Comparison of ENCODE assay signal across 11 cellular contexts in the genomic region with DNA sequence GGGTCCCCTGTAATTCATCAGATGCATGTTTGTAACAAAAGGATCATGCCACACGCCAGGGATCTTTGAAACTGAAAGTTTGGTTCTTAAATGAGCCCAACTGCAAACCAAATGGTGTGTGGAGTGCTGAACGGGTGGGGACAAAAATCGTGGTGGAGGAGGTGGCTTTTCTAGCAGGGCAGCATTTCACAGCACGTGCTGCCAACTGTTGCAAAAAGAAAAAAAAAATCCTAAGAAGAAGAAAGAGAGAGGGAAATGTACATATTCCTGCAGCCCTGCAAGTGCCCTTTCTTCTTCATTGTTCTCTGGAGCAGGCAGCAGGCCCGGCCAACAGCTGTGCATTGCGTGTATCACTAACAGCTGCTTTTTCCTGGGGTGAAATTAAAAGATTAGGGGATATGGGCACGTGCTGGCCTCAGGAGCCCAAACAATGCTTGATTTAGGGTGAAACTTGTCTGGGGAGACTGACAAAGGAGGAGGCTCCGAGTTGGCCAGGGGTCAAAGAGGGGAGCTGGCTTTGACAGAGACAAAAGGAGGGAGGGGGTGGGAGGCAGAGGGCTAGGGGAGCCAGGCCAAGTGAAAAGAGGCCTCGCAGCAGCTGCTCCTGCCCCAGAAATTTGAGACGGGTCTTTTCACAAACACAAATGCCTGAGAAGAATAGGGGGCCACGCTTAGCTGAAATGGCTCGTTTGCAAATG.
DNase-seq lines count a peak whose midpoint lies in the region; ATAC-seq and TF ChIP-seq lines count a peak whose summit lies in the region.
"Had no signal": no experiment of that assay in that cellular context is flagged by ENCODE, and none has a peak within 500 bp of the region (broad histone marks: within the 10 kb centered on the region; RNA-seq: fewer than 3 reads in every experiment).

No MANE protein-coding gene starts in this region.

- TF ChIP-seq CTCF in WERI-Rb-1 (IDR thresholded peaks at IDR 0.05; ENCODE audit: low read depth, low read length): no peak
- no peak for TF ChIP-seq CTCF in neural cell (IDR thresholded peaks at IDR 0.05; ENCODE audit: poor library complexity, severe bottlenecking)
- no peak for TF ChIP-seq CTCF in CD14-positive monocyte (IDR thresholded peaks at IDR 0.05)

- no peak for ATAC-seq in HG03520 (IDR thresholded peaks at IDR 0.05; ENCODE audit: unreplicated experiment)

- H3K36me3 Mint-ChIP-seq in CD14-positive monocyte: no peaks in the 10 kb centered on the region

- H3K4me3 ChIP-seq in WERI-Rb-1 (ENCODE audit: low read depth, low read length) (no peak overlapping the region), neural cell (ENCODE audit: low read length) (no peak overlapping the region)
- H3K4me3 ChIP-seq: thoracic aorta had no signal

- peak; percentile 82 for DNase-seq in DMS79 treated with DMSO at 0.1 percent for 48 hours (lab: John Stamatoyannopoulos, UW)
- peak; percentile 64 for DNase-seq in NCI-H2029 treated with DMSO at 0.1 percent for 48 hours (lab: John Stamatoyannopoulos, UW)
- DNase-seq in WERI-Rb-1: peak; percentile 37
- no peak for DNase-seq in OCI-M1 (lab: John Stamatoyannopoulos, UW)
- no peak for DNase-seq in CD14-positive monocyte (ENCODE audit: low spot score)
- DNase-seq in GOT3 (lab: John Stamatoyannopoulos, UW): no peak
- DNase-seq: activated CD4-positive, alpha-beta T cell treated with anti-CD3 and anti-CD28 coated beads, Interleukin-2, amount 50 U/mL, for 4 hours; Calu3 had no signal

- no peak overlapping the region for H3K27ac Mint-ChIP-seq in CD14-positive monocyte

- H3K9ac ChIP-seq in neural cell (ENCODE audit: low read length): peak overlapping the region; percentile 2

- H3F3A ChIP-seq in neural cell (ENCODE audit: insufficient read depth, low read length, poor library complexity, severe bottlenecking): peaks cover 3% of the 10 kb centered on the region

- no peaks in the 10 kb centered on the region for H3K9me2 ChIP-seq in neural cell (ENCODE audit: insufficient read depth, low read length)

- H4K20me1 ChIP-seq in neural cell (ENCODE audit: insufficient read depth): no peaks in the 10 kb centered on the region

- H3K36me3 ChIP-seq in WERI-Rb-1 (no peaks in the 10 kb centered on the region), neural cell (ENCODE audit: insufficient read depth, low read length) (no peaks in the 10 kb centered on the region)
- H3K36me3 ChIP-seq: thoracic aorta had no signal

- no peak overlapping the region for H3K4me3 Mint-ChIP-seq in CD14-positive monocyte

- H3K27me3 ChIP-seq in WERI-Rb-1 (ENCODE audit: insufficient read depth, low read depth, severe bottlenecking) (no peaks in the 10 kb centered on the region), neural cell (ENCODE audit: insufficient read depth, low read depth, low read length) (no peaks in the 10 kb centered on the region)

- no peaks in the 10 kb centered on the region for H3K79me2 ChIP-seq in neural cell (replicated peaks; ENCODE audit: insufficient read depth, low read length)

- no peak overlapping the region for H2AFZ ChIP-seq in neural cell (ENCODE audit: low read depth, low read length)

- H3K27me3 Mint-ChIP-seq in CD14-positive monocyte (ENCODE audit: low read depth in 3 of 3): peaks cover 0 to 6% (median 1%) of the 10 kb centered on the region in 3 donors

- intact Hi-C loops in CD14-positive monocyte (cut with micrococcal nuclease): no loop called here

- no peak overlapping the region for H3K4me2 ChIP-seq in neural cell (ENCODE audit: low read length)

- H3K9me3 ChIP-seq in WERI-Rb-1 (ENCODE audit: severe bottlenecking) (peaks cover 5% of the 10 kb centered on the region), neural cell (ENCODE audit: low read length) (no peaks in the 10 kb centered on the region)
- H3K9me3 ChIP-seq: thoracic aorta had no signal

- peaks cover 0 to 3% (median 2%) of the 10 kb centered on the region in 7 donors for H3K9me3 Mint-ChIP-seq in CD14-positive monocyte

- TF ChIP-seq RAD21 in neural cell (conservative IDR thresholded peaks at IDR 0.05): no peak

- H3K4me1 Mint-ChIP-seq in CD14-positive monocyte: no peaks in the 10 kb centered on the region

- H3K27ac ChIP-seq in WERI-Rb-1 (peak overlapping the region; percentile 100), neural cell (ENCODE audit: low read length) (no peak overlapping the region)
- H3K27ac ChIP-seq: thoracic aorta had no signal

- no peak for TF ChIP-seq EP300 in neural cell (conservative IDR thresholded peaks at IDR 0.05; ENCODE audit: poor library complexity, severe bottlenecking)

TF ChIP-seq in neural cell, 6 proteins besides CTCF, POLR2A, EP300 and RAD21:
- no peak for TF ChIP-seq TAF1 (IDR thresholded peaks at IDR 0.05; ENCODE audit: low read depth)
- TF ChIP-seq, protein P1, sequence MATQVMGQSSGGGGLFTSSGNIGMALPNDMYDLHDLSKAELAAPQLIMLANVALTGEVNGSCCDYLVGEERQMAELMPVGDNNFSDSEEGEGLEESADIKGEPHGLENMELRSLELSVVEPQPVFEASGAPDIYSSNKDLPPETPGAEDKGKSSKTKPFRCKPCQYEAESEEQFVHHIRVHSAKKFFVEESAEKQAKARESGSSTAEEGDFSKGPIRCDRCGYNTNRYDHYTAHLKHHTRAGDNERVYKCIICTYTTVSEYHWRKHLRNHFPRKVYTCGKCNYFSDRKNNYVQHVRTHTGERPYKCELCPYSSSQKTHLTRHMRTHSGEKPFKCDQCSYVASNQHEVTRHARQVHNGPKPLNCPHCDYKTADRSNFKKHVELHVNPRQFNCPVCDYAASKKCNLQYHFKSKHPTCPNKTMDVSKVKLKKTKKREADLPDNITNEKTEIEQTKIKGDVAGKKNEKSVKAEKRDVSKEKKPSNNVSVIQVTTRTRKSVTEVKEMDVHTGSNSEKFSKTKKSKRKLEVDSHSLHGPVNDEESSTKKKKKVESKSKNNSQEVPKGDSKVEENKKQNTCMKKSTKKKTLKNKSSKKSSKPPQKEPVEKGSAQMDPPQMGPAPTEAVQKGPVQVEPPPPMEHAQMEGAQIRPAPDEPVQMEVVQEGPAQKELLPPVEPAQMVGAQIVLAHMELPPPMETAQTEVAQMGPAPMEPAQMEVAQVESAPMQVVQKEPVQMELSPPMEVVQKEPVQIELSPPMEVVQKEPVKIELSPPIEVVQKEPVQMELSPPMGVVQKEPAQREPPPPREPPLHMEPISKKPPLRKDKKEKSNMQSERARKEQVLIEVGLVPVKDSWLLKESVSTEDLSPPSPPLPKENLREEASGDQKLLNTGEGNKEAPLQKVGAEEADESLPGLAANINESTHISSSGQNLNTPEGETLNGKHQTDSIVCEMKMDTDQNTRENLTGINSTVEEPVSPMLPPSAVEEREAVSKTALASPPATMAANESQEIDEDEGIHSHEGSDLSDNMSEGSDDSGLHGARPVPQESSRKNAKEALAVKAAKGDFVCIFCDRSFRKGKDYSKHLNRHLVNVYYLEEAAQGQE (IDR thresholded peaks at IDR 0.05; ENCODE audit: borderline replicate concordance): no peak
- no peak for TF ChIP-seq EZH2 (IDR thresholded peaks at IDR 0.05; ENCODE audit: borderline replicate concordance, insufficient read depth, low read length, poor library complexity, severe bottlenecking)
- TF ChIP-seq MXI1 (conservative IDR thresholded peaks at IDR 0.05; ENCODE audit: poor library complexity, severe bottlenecking): no peak
- TF ChIP-seq SMC3 (conservative IDR thresholded peaks at IDR 0.05; ENCODE audit: poor library complexity): no peak
- TF ChIP-seq POLR2AphosphoS5 (IDR thresholded peaks at IDR 0.05): no peak

Comparison
In these comparisons a context has a peak if more than half of its experiments do, and no peak if none do; other contexts are left out.
1. DNase-seq: peak in DMS79 treated with DMSO at 0.1 percent for 48 hours (single experiment), NCI-H2029 treated with DMSO at 0.1 percent for 48 hours (single experiment) and WERI-Rb-1 (single experiment); none in OCI-M1 (single experiment), CD14-positive monocyte (single experiment) and GOT3 (single experiment).